In the genomic region with DNA sequence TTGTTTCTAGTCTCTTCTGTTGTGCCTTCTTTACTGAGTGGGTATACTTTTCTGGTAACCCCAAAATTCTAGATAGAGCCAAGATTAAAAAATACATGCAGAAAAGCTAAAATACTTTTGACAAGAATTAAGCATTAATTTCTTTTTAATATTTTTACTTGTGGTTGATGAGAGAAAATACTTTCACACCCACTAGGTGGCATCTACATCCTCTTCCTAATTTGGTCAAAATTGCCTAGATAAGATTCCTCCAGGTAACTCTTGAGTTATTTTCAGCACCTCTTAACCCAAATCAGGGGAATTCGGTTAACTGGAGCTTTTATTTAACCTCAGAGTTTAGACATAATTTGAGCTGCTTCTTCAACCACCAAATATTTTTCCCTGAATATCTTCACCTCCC, we compare ENCODE assay signal across 12 cellular contexts. TPM values are rescaled to one million over a fixed set of nuclear protein-coding genes. Genes with fewer than 3 reads are reported as not detected.
DNase-seq lines count a peak whose midpoint lies in the region; ATAC-seq and TF ChIP-seq lines count a peak whose summit lies in the region.
"Had no signal": no experiment of that assay in that cellular context is flagged by ENCODE, and none has a peak within 500 bp of the region (broad histone marks: within the 10 kb centered on the region; RNA-seq: fewer than 3 reads in every experiment).

No MANE protein-coding gene starts in this region.

- CTCF ChIA-PET in activated CD4-positive, alpha-beta memory T cell treated with anti-CD3 and anti-CD28 coated beads, Interleukin-2, amount 10 ng/mL, durations not matched to agents 7 days and 5 days (lab: Charles Lee): interaction anchor here (0.9 kb wide), 1 partner anchor 185 kb away, joined by 4 read pairs; no protein-coding TSS in a partner anchor

- H3K36me3 Mint-ChIP-seq in activated CD4-positive, alpha-beta memory T cell treated with anti-CD3 and anti-CD28 coated beads, Interleukin-2, amount 10 ng/mL, durations not matched to agents 7 days and 5 days (ENCODE audit: low read depth): no peaks in the 10 kb centered on the region
- H3K36me3 Mint-ChIP-seq: activated naive CD8-positive, alpha-beta T cell had no signal

- no peaks in the 10 kb centered on the region for H3K27me3 Mint-ChIP-seq in activated CD4-positive, alpha-beta memory T cell treated with anti-CD3 and anti-CD28 coated beads, Interleukin-2, amount 10 ng/mL, durations not matched to agents 7 days and 5 days
- H3K27me3 Mint-ChIP-seq: activated naive CD8-positive, alpha-beta T cell had no signal

- POLR2A ChIA-PET in activated CD4-positive, alpha-beta memory T cell treated with anti-CD3 and anti-CD28 coated beads, Interleukin-2, amount 10 ng/mL, durations not matched to agents 7 days and 5 days (lab: Charles Lee): no interaction called here

- H3K27ac Mint-ChIP-seq in activated CD4-positive, alpha-beta memory T cell treated with anti-CD3 and anti-CD28 coated beads, Interleukin-2, amount 10 ng/mL, durations not matched to agents 7 days and 5 days: no peak overlapping the region
- H3K27ac Mint-ChIP-seq: activated naive CD8-positive, alpha-beta T cell had no signal

- peak; percentile 21 for TF ChIP-seq CTCF in GM10266 (IDR thresholded peaks at IDR 0.05; ENCODE audit: control insufficient read depth, insufficient read depth, low read depth, missing control alignments)
- TF ChIP-seq CTCF in LNCAP (IDR thresholded peaks at IDR 0.05): 0 out of 2 replicates have a peak, but pooled peaks have one; percentile 14
- TF ChIP-seq CTCF in cardiac fibroblast (IDR thresholded peaks at IDR 0.05; ENCODE audit: low read depth, low read length): peak; percentile 35

- no peaks in the 10 kb centered on the region for H3K9me3 Mint-ChIP-seq in activated CD4-positive, alpha-beta memory T cell treated with anti-CD3 and anti-CD28 coated beads, Interleukin-2, amount 10 ng/mL, durations not matched to agents 7 days and 5 days

- H3K4me1 Mint-ChIP-seq in activated CD4-positive, alpha-beta memory T cell treated with anti-CD3 and anti-CD28 coated beads, Interleukin-2, amount 10 ng/mL, durations not matched to agents 7 days and 5 days: no peaks in the 10 kb centered on the region

- H3K4me3 ChIP-seq in cardiac fibroblast (replicated peaks in 1 of 2; ENCODE audit: low read depth in 2 of 2, low read length in 2 of 2): no peak overlapping the region
- H3K4me3 ChIP-seq: lung, tibial nerve had no signal

- no peak for ATAC-seq in HG02610 (IDR thresholded peaks at IDR 0.05; ENCODE audit: unreplicated experiment)

- DNase-seq in GM10266 (ENCODE audit: extremely low spot score) (peak; percentile 4), cardiac fibroblast (ENCODE audit: low read depth in 2 of 2) (peak; percentile 2 to 38), left kidney (ENCODE audit: low read depth, low spot score) (peak; percentile 11), activated gamma-delta T cell treated with Interleukin-2 at 50 U/mL for 16 hours (no peak), AG20443 (ENCODE audit: low spot score) (no peak)
- DNase-seq in activated CD4-positive, alpha-beta memory T cell treated with anti-CD3 and anti-CD28 coated beads, Interleukin-2, amount 10 ng/mL, durations not matched to agents 7 days and 5 days: no peak
- DNase-seq: activated CD4-positive, alpha-beta T cell treated with anti-CD3 and anti-CD28 coated beads for 48 hours had no signal

- H3K4me3 Mint-ChIP-seq in activated CD4-positive, alpha-beta memory T cell treated with anti-CD3 and anti-CD28 coated beads, Interleukin-2, amount 10 ng/mL, durations not matched to agents 7 days and 5 days: no peak overlapping the region
- H3K4me3 Mint-ChIP-seq: activated naive CD8-positive, alpha-beta T cell had no signal

RNA-seq across cellular contexts. Expression of a gene that starts 28.4 kb away (rescaled TPM):
- not detected for total RNA-seq in activated CD4-positive, alpha-beta memory T cell treated with anti-CD3 and anti-CD28 coated beads, Interleukin-2, amount 10 ng/mL, durations not matched to agents 7 days and 5 days
- total RNA-seq: lung, tibial nerve had no signal

RNA-seq across cellular contexts. Expression of a gene that starts 55.9 kb away (rescaled TPM):
- not detected for total RNA-seq in activated CD4-positive, alpha-beta memory T cell treated with anti-CD3 and anti-CD28 coated beads, Interleukin-2, amount 10 ng/mL, durations not matched to agents 7 days and 5 days

Comparison
In these comparisons a context has a peak if more than half of its experiments do, and no peak if none do; other contexts are left out.
1. DNase-seq: peak in GM10266 (single experiment), cardiac fibroblast (2 of 2) and left kidney (single experiment); none in activated CD4-positive, alpha-beta memory T cell treated with anti-CD3 and anti-CD28 coated beads, Interleukin-2, amount 10 ng/mL, durations not matched to agents 7 days and 5 days (single experiment), activated gamma-delta T cell treated with Interleukin-2 at 50 U/mL for 16 hours (single experiment) and AG20443 (single experiment).
2. Peak in every context shown above with its lines, with median percentiles within 50 percentile points of each other: CTCF ChIP-seq.